9 cellular contexts compared by ENCODE assay signal in the genomic region with DNA sequence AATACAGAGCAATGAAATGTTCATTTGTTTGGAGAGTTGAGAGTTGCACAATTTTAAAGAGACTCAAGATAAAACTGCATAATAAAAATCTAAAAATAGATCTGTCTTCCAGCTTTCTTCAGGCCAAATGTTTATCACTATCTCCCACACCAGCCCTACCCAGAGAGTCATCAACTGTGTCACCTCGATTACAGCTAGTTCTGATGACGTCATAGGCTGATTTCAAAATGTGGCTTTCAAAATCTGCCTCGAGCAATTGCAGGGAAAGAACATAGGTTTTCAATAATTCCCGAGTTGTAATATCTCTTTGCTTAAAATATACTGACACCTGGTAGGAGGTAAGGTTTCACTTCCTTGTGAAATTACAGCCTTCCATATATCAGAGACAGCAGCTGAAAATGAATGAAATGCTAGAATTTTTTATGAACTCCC.
DNase-seq lines count a peak whose midpoint lies in the region; ATAC-seq and TF ChIP-seq lines count a peak whose summit lies in the region.
"Had no signal": no experiment of that assay in that cellular context is flagged by ENCODE, and none has a peak within 500 bp of the region (broad histone marks: within the 10 kb centered on the region; RNA-seq: fewer than 3 reads in every experiment).

No MANE protein-coding gene starts in this region.

- H3K27me3 ChIP-seq in heart left ventricle (no peaks in the 10 kb centered on the region), skeletal muscle tissue (ENCODE audit: control insufficient read depth in 3 of 3, insufficient read depth in 3 of 3, low read length in 3 of 3) (no peaks in the 10 kb centered on the region), endodermal cell (ENCODE audit: control insufficient read depth, insufficient read depth, low read length, poor library complexity, severe bottlenecking) (no peaks in the 10 kb centered on the region)

- H3K9me3 Mint-ChIP-seq in endodermal cell: peaks cover 2% of the 10 kb centered on the region

- H3K27me3 Mint-ChIP-seq in endodermal cell (ENCODE audit: insufficient read depth): no peaks in the 10 kb centered on the region

- H3K9ac ChIP-seq in skeletal muscle tissue (ENCODE audit: low read depth in 1 of 3, low read length in 3 of 3) (peak overlapping the region; percentile 46 to 70 (median 60)), endodermal cell (ENCODE audit: extremely low read depth, low read length, poor library complexity, severe bottlenecking) (no peak overlapping the region)

- no peak overlapping the region for H3K27ac Mint-ChIP-seq in endodermal cell

- no peak overlapping the region for H3K27ac ChIP-seq in RWPE1
- peak overlapping the region; percentile 46 to 95 (median 78) for H3K27ac ChIP-seq in heart left ventricle
- peak overlapping the region; percentile 80 for H3K27ac ChIP-seq in skeletal muscle tissue (ENCODE audit: low read depth, low read length)
- no peak overlapping the region for H3K27ac ChIP-seq in endodermal cell (ENCODE audit: low read depth, low read length)

- 14 to 25% (median 20%) methylated on average over 4 of the region's 4 CpGs for WGBS in heart left ventricle, 4 donors
- 85 to 96% methylated on average over 4 of the region's 4 CpGs for WGBS in endodermal cell (ENCODE audit: insufficient coverage in 1 of 2, insufficient read length in 1 of 2), 2 experiments

- POLR2A ChIA-PET in RWPE1 (lab: Yijun Ruan, JAX; ENCODE audit: low non-redundant PET): no interaction called here

- intact Hi-C loops in heart left ventricle (cut with DNase I): loop anchor here in 7 of 10 donors (5.0 to 10.0 kb wide), 3 partner anchors 673 to 681 kb away; partner anchors contain the start of gene ID2 (in 6 of the 7)

- peak overlapping the region in 3 of 12 donors; percentile 6 to 8 (median 7) for H3K4me3 ChIP-seq in heart left ventricle
- no peak overlapping the region for H3K4me3 ChIP-seq in skeletal muscle tissue (ENCODE audit: low read length in 3 of 3)
- H3K4me3 ChIP-seq in endodermal cell (ENCODE audit: low read length): no peak overlapping the region

- TF ChIP-seq POLR2A in heart left ventricle (IDR thresholded peaks at IDR 0.05): no peak

- no peaks in the 10 kb centered on the region for H3K36me3 ChIP-seq in heart left ventricle
- H3K36me3 ChIP-seq in skeletal muscle tissue (ENCODE audit: control insufficient read depth in 3 of 3, insufficient read depth in 3 of 3, low read length in 3 of 3): no peaks in the 10 kb centered on the region
- H3K36me3 ChIP-seq in endodermal cell (ENCODE audit: control insufficient read depth, insufficient read depth, low read length): no peaks in the 10 kb centered on the region

- H3K4me1 ChIP-seq in heart left ventricle (peaks cover 0 to 28% (median 15%) of the 10 kb centered on the region in 12 donors), skeletal muscle tissue (ENCODE audit: control insufficient read depth in 3 of 3, insufficient read depth in 3 of 3, low read length in 3 of 3) (peaks cover 9 to 14% (median 11%) of the 10 kb centered on the region in 3 donors), endodermal cell (ENCODE audit: control insufficient read depth, insufficient read depth, low read length) (no peaks in the 10 kb centered on the region)

- in situ Hi-C loops in GM13977 (cut with MboI; ENCODE audit: low pct_unique_long_range_greater_than_20kb, low sequenced_read_pairs, unreplicated experiment): no loop called here

- peak; percentile 52 for DNase-seq in GM13977 (ENCODE audit: low spot score)
- DNase-seq in RWPE1 (ENCODE audit: low spot score): peak; percentile 34
- peak in 2 of 5 donors; percentile 24 to 46 for DNase-seq in heart left ventricle
- no peak for DNase-seq in endodermal cell

- CTCF ChIA-PET in RWPE1 (lab: Yijun Ruan, JAX): interaction anchor here (0.6 kb wide), 1 partner anchor 9 kb away, joined by 3 read pairs; no protein-coding TSS in a partner anchor

- H3K4me1 Mint-ChIP-seq in endodermal cell: peaks cover 3% of the 10 kb centered on the region

- TF ChIP-seq CTCF in GM13977 (IDR thresholded peaks at IDR 0.05; ENCODE audit: extremely low read depth, insufficient read depth, missing control alignments) (no peak), RWPE1 (conservative IDR thresholded peaks at IDR 0.05; ENCODE audit: low read depth) (no peak), heart left ventricle (IDR thresholded peaks at IDR 0.05) (no peak), endodermal cell (conservative IDR thresholded peaks at IDR 0.05) (no peak)

- H3K9me3 ChIP-seq in heart left ventricle (no peaks in the 10 kb centered on the region), skeletal muscle tissue (ENCODE audit: control insufficient read depth in 3 of 3, low read length in 3 of 3) (no peaks in the 10 kb centered on the region), endodermal cell (ENCODE audit: control insufficient read depth, low read length) (no peaks in the 10 kb centered on the region)

- ATAC-seq in heart left ventricle (peak; percentile 52 to 91 (median 74)), GM21367 (IDR thresholded peaks at IDR 0.05; ENCODE audit: unreplicated experiment) (no peak), GM21528 (IDR thresholded peaks at IDR 0.05; ENCODE audit: low FRiP score, unreplicated experiment) (no peak), HG03108 (IDR thresholded peaks at IDR 0.05; ENCODE audit: unreplicated experiment) (no peak)
- ATAC-seq: Panc1 had no signal

- H3K36me3 Mint-ChIP-seq in endodermal cell (ENCODE audit: low read depth): no peaks in the 10 kb centered on the region

- no peak overlapping the region for H3K4me3 Mint-ChIP-seq in endodermal cell

Comparison
In these comparisons a context has a peak if more than half of its experiments do, and no peak if none do; other contexts are left out.
1. H3K27ac ChIP-seq: peak in heart left ventricle (12 of 12) and skeletal muscle tissue (single experiment); none in RWPE1 (single experiment) and endodermal cell (single experiment).
2. ATAC-seq: peak in heart left ventricle (4 of 4); none in GM21367 (single experiment), GM21528 (single experiment) and HG03108 (single experiment).